ENCODE assay signal across 2 cellular contexts in the genomic region with DNA sequence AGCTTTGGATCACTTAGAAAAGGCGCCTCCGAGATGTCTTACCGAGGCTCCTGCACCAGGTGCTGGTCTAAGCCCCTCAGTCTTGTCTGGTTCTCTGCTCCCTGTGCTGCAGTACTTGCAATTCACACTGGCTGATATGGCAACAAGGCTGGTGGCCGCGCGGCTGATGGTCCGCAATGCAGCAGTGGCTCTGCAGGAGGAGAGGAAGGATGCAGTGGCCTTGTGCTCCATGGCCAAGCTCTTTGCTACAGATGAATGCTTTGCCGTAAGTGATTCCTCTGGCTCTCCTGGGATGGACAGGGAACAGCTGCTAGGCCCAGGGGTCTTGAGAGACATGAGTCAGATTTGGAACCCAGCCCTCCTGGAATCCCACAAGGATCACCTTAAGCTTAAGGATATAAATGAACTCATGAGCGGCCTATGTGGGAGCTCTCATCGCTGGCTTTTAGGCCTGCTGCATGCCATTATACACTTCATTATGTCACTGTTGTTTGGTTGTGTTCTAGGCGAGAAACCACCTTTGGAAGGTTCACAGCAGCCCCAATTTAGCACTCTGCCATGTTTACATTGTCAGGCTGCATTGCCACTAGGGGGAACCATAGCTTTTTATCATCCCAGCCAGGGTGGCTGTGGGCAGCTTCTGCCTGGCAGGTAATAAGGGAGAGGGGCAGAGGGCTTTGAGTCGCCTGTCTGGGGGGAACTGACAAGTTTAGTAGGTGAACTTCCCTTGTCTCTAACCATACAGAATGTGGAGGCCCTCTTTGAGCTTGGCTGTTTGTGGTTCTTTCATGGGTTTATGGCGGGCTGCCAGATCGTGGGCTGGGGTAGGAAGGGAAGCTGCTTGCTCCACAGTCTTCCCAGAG.
TF ChIP-seq lines count a peak whose summit lies in the region.

No MANE protein-coding gene starts in this region.

TF ChIP-seq in SK-N-SH treated with all-trans-retinoic acid at 6 μM for 48 hours, 23 proteins besides CTCF, POLR2A, EP300 and RAD21 (continued from another document):
- TF ChIP-seq, protein P1, sequence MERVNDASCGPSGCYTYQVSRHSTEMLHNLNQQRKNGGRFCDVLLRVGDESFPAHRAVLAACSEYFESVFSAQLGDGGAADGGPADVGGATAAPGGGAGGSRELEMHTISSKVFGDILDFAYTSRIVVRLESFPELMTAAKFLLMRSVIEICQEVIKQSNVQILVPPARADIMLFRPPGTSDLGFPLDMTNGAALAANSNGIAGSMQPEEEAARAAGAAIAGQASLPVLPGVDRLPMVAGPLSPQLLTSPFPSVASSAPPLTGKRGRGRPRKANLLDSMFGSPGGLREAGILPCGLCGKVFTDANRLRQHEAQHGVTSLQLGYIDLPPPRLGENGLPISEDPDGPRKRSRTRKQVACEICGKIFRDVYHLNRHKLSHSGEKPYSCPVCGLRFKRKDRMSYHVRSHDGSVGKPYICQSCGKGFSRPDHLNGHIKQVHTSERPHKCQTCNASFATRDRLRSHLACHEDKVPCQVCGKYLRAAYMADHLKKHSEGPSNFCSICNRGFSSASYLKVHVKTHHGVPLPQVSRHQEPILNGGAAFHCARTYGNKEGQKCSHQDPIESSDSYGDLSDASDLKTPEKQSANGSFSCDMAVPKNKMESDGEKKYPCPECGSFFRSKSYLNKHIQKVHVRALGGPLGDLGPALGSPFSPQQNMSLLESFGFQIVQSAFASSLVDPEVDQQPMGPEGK (CRISPR knock-in tag; IDR thresholded peaks at IDR 0.05; ENCODE audit: borderline replicate concordance), result no peak
- TF ChIP-seq ZC3H10 (CRISPR knock-in tag; IDR thresholded peaks at IDR 0.05), result no peak
- TF ChIP-seq, protein P2, sequence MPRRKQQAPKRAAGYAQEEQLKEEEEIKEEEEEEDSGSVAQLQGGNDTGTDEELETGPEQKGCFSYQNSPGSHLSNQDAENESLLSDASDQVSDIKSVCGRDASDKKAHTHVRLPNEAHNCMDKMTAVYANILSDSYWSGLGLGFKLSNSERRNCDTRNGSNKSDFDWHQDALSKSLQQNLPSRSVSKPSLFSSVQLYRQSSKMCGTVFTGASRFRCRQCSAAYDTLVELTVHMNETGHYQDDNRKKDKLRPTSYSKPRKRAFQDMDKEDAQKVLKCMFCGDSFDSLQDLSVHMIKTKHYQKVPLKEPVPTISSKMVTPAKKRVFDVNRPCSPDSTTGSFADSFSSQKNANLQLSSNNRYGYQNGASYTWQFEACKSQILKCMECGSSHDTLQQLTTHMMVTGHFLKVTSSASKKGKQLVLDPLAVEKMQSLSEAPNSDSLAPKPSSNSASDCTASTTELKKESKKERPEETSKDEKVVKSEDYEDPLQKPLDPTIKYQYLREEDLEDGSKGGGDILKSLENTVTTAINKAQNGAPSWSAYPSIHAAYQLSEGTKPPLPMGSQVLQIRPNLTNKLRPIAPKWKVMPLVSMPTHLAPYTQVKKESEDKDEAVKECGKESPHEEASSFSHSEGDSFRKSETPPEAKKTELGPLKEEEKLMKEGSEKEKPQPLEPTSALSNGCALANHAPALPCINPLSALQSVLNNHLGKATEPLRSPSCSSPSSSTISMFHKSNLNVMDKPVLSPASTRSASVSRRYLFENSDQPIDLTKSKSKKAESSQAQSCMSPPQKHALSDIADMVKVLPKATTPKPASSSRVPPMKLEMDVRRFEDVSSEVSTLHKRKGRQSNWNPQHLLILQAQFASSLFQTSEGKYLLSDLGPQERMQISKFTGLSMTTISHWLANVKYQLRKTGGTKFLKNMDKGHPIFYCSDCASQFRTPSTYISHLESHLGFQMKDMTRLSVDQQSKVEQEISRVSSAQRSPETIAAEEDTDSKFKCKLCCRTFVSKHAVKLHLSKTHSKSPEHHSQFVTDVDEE (CRISPR knock-in tag; IDR thresholded peaks at IDR 0.05), result no peak
- TF ChIP-seq BACH2 (CRISPR knock-in tag; IDR thresholded peaks at IDR 0.05; ENCODE audit: borderline replicate concordance), result no peak
- TF ChIP-seq OSR1 (CRISPR knock-in tag; IDR thresholded peaks at IDR 0.05), result no peak
- TF ChIP-seq, protein P3, sequence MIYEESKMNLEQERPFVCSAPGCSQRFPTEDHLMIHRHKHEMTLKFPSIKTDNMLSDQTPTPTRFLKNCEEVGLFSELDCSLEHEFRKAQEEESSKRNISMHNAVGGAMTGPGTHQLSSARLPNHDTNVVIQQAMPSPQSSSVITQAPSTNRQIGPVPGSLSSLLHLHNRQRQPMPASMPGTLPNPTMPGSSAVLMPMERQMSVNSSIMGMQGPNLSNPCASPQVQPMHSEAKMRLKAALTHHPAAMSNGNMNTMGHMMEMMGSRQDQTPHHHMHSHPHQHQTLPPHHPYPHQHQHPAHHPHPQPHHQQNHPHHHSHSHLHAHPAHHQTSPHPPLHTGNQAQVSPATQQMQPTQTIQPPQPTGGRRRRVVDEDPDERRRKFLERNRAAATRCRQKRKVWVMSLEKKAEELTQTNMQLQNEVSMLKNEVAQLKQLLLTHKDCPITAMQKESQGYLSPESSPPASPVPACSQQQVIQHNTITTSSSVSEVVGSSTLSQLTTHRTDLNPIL (CRISPR knock-in tag; IDR thresholded peaks at IDR 0.05; ENCODE audit: low read depth), result no peak
- TF ChIP-seq SNAI2 (CRISPR knock-in tag; IDR thresholded peaks at IDR 0.05), result no peak
- TF ChIP-seq GLIS3 (CRISPR knock-in tag; IDR thresholded peaks at IDR 0.05), result no peak
- no peak for TF ChIP-seq CSDC2 (CRISPR knock-in tag; IDR thresholded peaks at IDR 0.05)
- TF ChIP-seq RARB (CRISPR knock-in tag; IDR thresholded peaks at IDR 0.05), result no peak
- no peak for TF ChIP-seq TOX (CRISPR knock-in tag; IDR thresholded peaks at IDR 0.05; ENCODE audit: borderline replicate concordance)
- TF ChIP-seq ZFP30 (CRISPR knock-in tag; IDR thresholded peaks at IDR 0.05), result no peak
- TF ChIP-seq, protein P4, sequence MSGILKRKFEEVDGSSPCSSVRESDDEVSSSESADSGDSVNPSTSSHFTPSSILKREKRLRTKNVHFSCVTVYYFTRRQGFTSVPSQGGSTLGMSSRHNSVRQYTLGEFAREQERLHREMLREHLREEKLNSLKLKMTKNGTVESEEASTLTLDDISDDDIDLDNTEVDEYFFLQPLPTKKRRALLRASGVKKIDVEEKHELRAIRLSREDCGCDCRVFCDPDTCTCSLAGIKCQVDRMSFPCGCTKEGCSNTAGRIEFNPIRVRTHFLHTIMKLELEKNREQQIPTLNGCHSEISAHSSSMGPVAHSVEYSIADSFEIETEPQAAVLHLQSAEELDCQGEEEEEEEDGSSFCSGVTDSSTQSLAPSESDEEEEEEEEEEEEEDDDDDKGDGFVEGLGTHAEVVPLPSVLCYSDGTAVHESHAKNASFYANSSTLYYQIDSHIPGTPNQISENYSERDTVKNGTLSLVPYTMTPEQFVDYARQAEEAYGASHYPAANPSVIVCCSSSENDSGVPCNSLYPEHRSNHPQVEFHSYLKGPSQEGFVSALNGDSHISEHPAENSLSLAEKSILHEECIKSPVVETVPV (CRISPR knock-in tag; IDR thresholded peaks at IDR 0.05), result no peak

TF ChIP-seq in endothelial cell of umbilical vein, 7 proteins besides CTCF, POLR2A, EP300 and RAD21 (continued from another document):
- TF ChIP-seq EZH2 (IDR thresholded peaks at IDR 0.05; ENCODE audit: borderline replicate concordance, low read depth, low read length, severe bottlenecking) (no peak), JUN (IDR thresholded peaks at IDR 0.05; ENCODE audit: borderline replicate concordance, insufficient read depth, insufficient read length, low read depth) (no peak), GATA2 (IDR thresholded peaks at IDR 0.05; ENCODE audit: insufficient read depth, insufficient read length, low read depth, low read length) (no peak)
